Comparison of ENCODE assay signal across 1 cellular context in genomic region chr13:93767231-93767916, GRCh38.
TF ChIP-seq lines count a peak whose summit lies in the region.

No MANE protein-coding gene starts in this region.

TF ChIP-seq in HepG2, 621 proteins besides CTCF, POLR2A, EP300 and RAD21 (continued from another document):
- TF ChIP-seq PRDM4 (CRISPR knock-in tag; IDR thresholded peaks at IDR 0.05; ENCODE audit: borderline replicate concordance) (no peak), ZNF800 (CRISPR knock-in tag; IDR thresholded peaks at IDR 0.05) (peak; percentile 33; the same call in 1 of the 2 replicates), SRY (CRISPR knock-in tag; IDR thresholded peaks at IDR 0.05) (no peak), ZNF781 (CRISPR knock-in tag; IDR thresholded peaks at IDR 0.05; ENCODE audit: borderline replicate concordance, not compliant biosample characterization) (no peak), CHD4 (IDR thresholded peaks at IDR 0.05; ENCODE audit: borderline replicate concordance, low read length) (no peak), REXO4 (CRISPR knock-in tag; IDR thresholded peaks at IDR 0.05; ENCODE audit: borderline replicate concordance) (no peak), FOXA3 (CRISPR knock-in tag; IDR thresholded peaks at IDR 0.05) (peak; percentile 61), NFIC (IDR thresholded peaks at IDR 0.05; ENCODE audit: low read length) (peak; percentile 41; the same call in 1 of the 2 replicates), MAX (IDR thresholded peaks at IDR 0.05) (0 out of 2 replicates have a peak, but pooled peaks have one; percentile 2), ZNF7 (CRISPR knock-in tag; IDR thresholded peaks at IDR 0.05) (no peak), ZNF564 (CRISPR knock-in tag; IDR thresholded peaks at IDR 0.05) (no peak), ZNF280D (CRISPR knock-in tag; IDR thresholded peaks at IDR 0.05) (0 out of 2 replicates have a peak, but pooled peaks have one; percentile 11), HDAC6 (IDR thresholded peaks at IDR 0.05; ENCODE audit: low read depth, low read length) (no peak)
